ENCODE assay signal across 24 cellular contexts in genomic region chr10:61998937-61999336, GRCh38.
DNase-seq lines count a peak whose midpoint lies in the region; ATAC-seq, FAIRE-seq and TF ChIP-seq lines count a peak whose summit lies in the region.
"Had no signal": no experiment of that assay in that cellular context is flagged by ENCODE, and none has a peak within 500 bp of the region (broad histone marks: within the 10 kb centered on the region; RNA-seq: fewer than 3 reads in every experiment).

No MANE protein-coding gene starts in this region.

- H3K9me3 Mint-ChIP-seq in natural killer cell, result no peaks in the 10 kb centered on the region
- peaks cover 6% of the 10 kb centered on the region for H3K9me3 Mint-ChIP-seq in natural killer cell treated with Interleukin-12 subunit alpha and Interleukin-12 subunit beta and Interleukin-15 and Interleukin-18, amount 100 ng/mL, for 72 hours
- peaks cover 12% of the 10 kb centered on the region for H3K9me3 Mint-ChIP-seq in activated T-helper 17 cell treated with anti-CD3 and anti-CD28 coated beads, Interleukin-2, amount 50 U/mL, for 72 hours
- H3K9me3 Mint-ChIP-seq in stimulated activated naive B cell treated with anti-CD40 and anti-IgM and Interleukin-4, amounts not matched to agents 10 μg/mL and 1 μg/mL and 100 μg/mL, for 72 hours, result peaks cover 13 to 18% of the 10 kb centered on the region in 2 donors

- no peak overlapping the region for H3K4me3 Mint-ChIP-seq in natural killer cell
- no peak overlapping the region for H3K4me3 Mint-ChIP-seq in natural killer cell treated with Interleukin-12 subunit alpha and Interleukin-12 subunit beta and Interleukin-15 and Interleukin-18, amount 100 ng/mL, for 72 hours
- no peak overlapping the region for H3K4me3 Mint-ChIP-seq in activated T-helper 17 cell treated with anti-CD3 and anti-CD28 coated beads, Interleukin-2, amount 50 U/mL, for 72 hours
- peak overlapping the region in 1 of 2 donors; percentile 52 for H3K4me3 Mint-ChIP-seq in stimulated activated naive B cell treated with anti-CD40 and anti-IgM and Interleukin-4, amounts not matched to agents 10 μg/mL and 1 μg/mL and 100 μg/mL, for 72 hours
- H3K4me3 Mint-ChIP-seq: WTC11 had no signal

- peaks cover 29% of the 10 kb centered on the region in 2 donors for H3K4me1 Mint-ChIP-seq in natural killer cell
- H3K4me1 Mint-ChIP-seq in natural killer cell treated with Interleukin-12 subunit alpha and Interleukin-12 subunit beta and Interleukin-15 and Interleukin-18, amount 100 ng/mL, for 72 hours (ENCODE audit: low read depth in 2 of 2), result peaks cover 48 to 55% of the 10 kb centered on the region in 2 donors
- peaks cover 59% of the 10 kb centered on the region for H3K4me1 Mint-ChIP-seq in activated T-helper 17 cell treated with anti-CD3 and anti-CD28 coated beads, Interleukin-2, amount 50 U/mL, for 72 hours
- peaks cover 56 to 84% of the 10 kb centered on the region in 2 donors for H3K4me1 Mint-ChIP-seq in stimulated activated naive B cell treated with anti-CD40 and anti-IgM and Interleukin-4, amounts not matched to agents 10 μg/mL and 1 μg/mL and 100 μg/mL, for 72 hours

- TF ChIP-seq CTCF in natural killer cell (IDR thresholded peaks at IDR 0.05) (no peak), GM10266 (IDR thresholded peaks at IDR 0.05; ENCODE audit: control insufficient read depth, insufficient read depth, low read depth, missing control alignments) (no peak)

- H3K27me3 Mint-ChIP-seq in natural killer cell (ENCODE audit: low read depth in 2 of 2), result no peaks in the 10 kb centered on the region
- H3K27me3 Mint-ChIP-seq in natural killer cell treated with Interleukin-12 subunit alpha and Interleukin-12 subunit beta and Interleukin-15 and Interleukin-18, amount 100 ng/mL, for 72 hours, result no peaks in the 10 kb centered on the region
- H3K27me3 Mint-ChIP-seq in activated T-helper 17 cell treated with anti-CD3 and anti-CD28 coated beads, Interleukin-2, amount 50 U/mL, for 72 hours, result no peaks in the 10 kb centered on the region
- no peaks in the 10 kb centered on the region for H3K27me3 Mint-ChIP-seq in stimulated activated naive B cell treated with anti-CD40 and anti-IgM and Interleukin-4, amounts not matched to agents 10 μg/mL and 1 μg/mL and 100 μg/mL, for 72 hours

- no peak for FAIRE-seq in frontal cortex (lab: Jason Lieb, UNC)
- FAIRE-seq: astrocyte, small intestine had no signal

- intact Hi-C loops in natural killer cell (cut with micrococcal nuclease), result no loop called here

- ATAC-seq in natural killer cell (no peak), GM19351 (IDR thresholded peaks at IDR 0.05; ENCODE audit: unreplicated experiment) (peak; percentile 20)
- ATAC-seq in natural killer cell treated with Interleukin-12 subunit alpha and Interleukin-12 subunit beta and Interleukin-15 and Interleukin-18, amount 100 ng/mL, for 72 hours, result no peak
- no peak for ATAC-seq in activated T-helper 17 cell treated with anti-CD3 and anti-CD28 coated beads, Interleukin-2, amount 50 U/mL, for 72 hours (replicated peaks)
- ATAC-seq in stimulated activated naive B cell treated with anti-CD40 and anti-IgM and Interleukin-4, amounts not matched to agents 10 μg/mL and 1 μg/mL and 100 μg/mL, for 72 hours (replicated peaks), result peak in 1 of 2 donors; percentile 8
- ATAC-seq: left lung, WTC11 had no signal

- H3K27ac Mint-ChIP-seq in natural killer cell, result peak overlapping the region; percentile 12 to 60
- H3K27ac Mint-ChIP-seq in natural killer cell treated with Interleukin-12 subunit alpha and Interleukin-12 subunit beta and Interleukin-15 and Interleukin-18, amount 100 ng/mL, for 72 hours, result peak overlapping the region in 1 of 2 donors; percentile 79
- H3K27ac Mint-ChIP-seq in activated T-helper 17 cell treated with anti-CD3 and anti-CD28 coated beads, Interleukin-2, amount 50 U/mL, for 72 hours, result peak overlapping the region; percentile 74
- H3K27ac Mint-ChIP-seq in stimulated activated naive B cell treated with anti-CD40 and anti-IgM and Interleukin-4, amounts not matched to agents 10 μg/mL and 1 μg/mL and 100 μg/mL, for 72 hours, result peak overlapping the region; percentile 100
- H3K27ac Mint-ChIP-seq: WTC11 had no signal

- no peak for DNase-seq in natural killer cell
- no peak for DNase-seq in natural killer cell treated with Interleukin-12 subunit alpha and Interleukin-12 subunit beta and Interleukin-15 and Interleukin-18, amount 100 ng/mL, for 72 hours (ENCODE audit: low spot score)
- no peak for DNase-seq in stimulated activated naive B cell treated with anti-CD40 and anti-IgM and Interleukin-4, amounts not matched to agents 10 μg/mL and 1 μg/mL and 100 μg/mL, for 72 hours
- DNase-seq in GM10266 (ENCODE audit: extremely low spot score), result no peak
- no peak for DNase-seq in germinal center (ENCODE audit: low spot score)
- DNase-seq in frontal cortex (ENCODE audit: low spot score in 2 of 2), result no peak
- DNase-seq: activated effector memory CD4-positive, alpha-beta T cell treated with Interleukin-2 at 50 U/mL for 16 hours; C1 segment of cervical spinal cord; DMS79 treated with DMSO at 0.1 percent for 48 hours; effector CD8-positive, alpha-beta T cell; GF-D8; IMR-90; islet precursor cell; left lung; mesenchymal stem cell; NCI-H1048; NCI-H2107; NCI-H345; NCI-H69; small intestine had no signal

- no peaks in the 10 kb centered on the region for H3K36me3 Mint-ChIP-seq in natural killer cell
- H3K36me3 Mint-ChIP-seq in natural killer cell treated with Interleukin-12 subunit alpha and Interleukin-12 subunit beta and Interleukin-15 and Interleukin-18, amount 100 ng/mL, for 72 hours, result peaks cover 40% of the 10 kb centered on the region
- H3K36me3 Mint-ChIP-seq in activated T-helper 17 cell treated with anti-CD3 and anti-CD28 coated beads, Interleukin-2, amount 50 U/mL, for 72 hours (ENCODE audit: low read depth), result peaks cover 87% of the 10 kb centered on the region
- peaks cover 74 to 82% of the 10 kb centered on the region in 2 donors for H3K36me3 Mint-ChIP-seq in stimulated activated naive B cell treated with anti-CD40 and anti-IgM and Interleukin-4, amounts not matched to agents 10 μg/mL and 1 μg/mL and 100 μg/mL, for 72 hours
- H3K36me3 Mint-ChIP-seq: WTC11 had no signal
